Comparison of ENCODE assay signal across 1 cellular context in genomic region chr6:69164564-69165252, GRCh38.
TF ChIP-seq lines count a peak whose summit lies in the region.

No MANE protein-coding gene starts in this region.

TF ChIP-seq in HepG2, 621 proteins besides CTCF, POLR2A, EP300 and RAD21 (continued from another document):
- no peak for TF ChIP-seq NFAT5 (CRISPR knock-in tag; IDR thresholded peaks at IDR 0.05)
- TF ChIP-seq PRDM15 (CRISPR knock-in tag; IDR thresholded peaks at IDR 0.05) = no peak
- TF ChIP-seq ZNF772 (CRISPR knock-in tag; IDR thresholded peaks at IDR 0.05) = no peak
- TF ChIP-seq ZNF24 (IDR thresholded peaks at IDR 0.05) = no peak
